In genomic region chr22:27613099-27614089, GRCh38 we compare ENCODE assay signal across 22 cellular contexts.
DNase-seq lines count a peak whose midpoint lies in the region; ATAC-seq and TF ChIP-seq lines count a peak whose summit lies in the region.
"Had no signal": no experiment of that assay in that cellular context is flagged by ENCODE, and none has a peak within 500 bp of the region (broad histone marks: within the 10 kb centered on the region; RNA-seq: fewer than 3 reads in every experiment).

No MANE protein-coding gene starts in this region.

- CTCF ChIA-PET in WTC11 (lab: Charles Lee): interaction anchor here (0.6 to 1.5 kb wide), 2 partner anchors 38 to 69 kb away, joined by 3 to 4 read pairs; no protein-coding TSS in a partner anchor

- TF ChIP-seq EP300 in stomach (IDR thresholded peaks at IDR 0.05): no peak

- H3K4me1 ChIP-seq in stomach: peaks cover 6 to 12% (median 8%) of the 10 kb centered on the region in 4 donors

- H3K4me3 ChIP-seq in stomach: peak overlapping the region in 3 of 4 donors; percentile 35 to 39 (median 36)

- ATAC-seq in WTC11 (no peak), Right ventricle myocardium inferior (no peak)
- ATAC-seq: natural killer cell treated with Interleukin-12 subunit alpha and Interleukin-12 subunit beta and Interleukin-15 and Interleukin-18, amount 100 ng/mL, for 72 hours had no signal

- no peak for TF ChIP-seq POLR2A in stomach (IDR thresholded peaks at IDR 0.05)

- no peak overlapping the region for H3K27ac Mint-ChIP-seq in WTC11
- H3K27ac Mint-ChIP-seq: CD4-positive, alpha-beta memory T cell; dendritic cell treated with granulocyte-macrophage colony-stimulating factor and Interleukin-4, amounts not matched to agents 40 ng/mL and 50 ng/mL, for 4 days; natural killer cell treated with Interleukin-12 subunit alpha and Interleukin-12 subunit beta and Interleukin-15 and Interleukin-18, amount 100 ng/mL, for 72 hours; T-helper 1 cell treated with Interleukin-12 subunit alpha and Interleukin-12 subunit beta and Interleukin-4 antibody, amounts not matched to agents 30 μg/mL and 1 μg/mL, for 36 hours had no signal

- intact Hi-C loops in stomach (cut with DNase I; ENCODE audit: low total_unique reads) (no loop called here), Right ventricle myocardium inferior (cut with DNase I) (no loop called here)

- H3K9me3 Mint-ChIP-seq in WTC11: no peaks in the 10 kb centered on the region
- H3K9me3 Mint-ChIP-seq: dendritic cell treated with granulocyte-macrophage colony-stimulating factor and Interleukin-4, amounts not matched to agents 40 ng/mL and 50 ng/mL, for 4 days; natural killer cell treated with Interleukin-12 subunit alpha and Interleukin-12 subunit beta and Interleukin-15 and Interleukin-18, amount 100 ng/mL, for 72 hours; T-helper 1 cell treated with Interleukin-12 subunit alpha and Interleukin-12 subunit beta and Interleukin-4 antibody, amounts not matched to agents 30 μg/mL and 1 μg/mL, for 36 hours had no signal

- peak; percentile 20 for DNase-seq in Daoy (ENCODE audit: low read depth)
- no peak for DNase-seq in WTC11 (ENCODE audit: low spot score)
- peak; percentile 64 for DNase-seq in left kidney (ENCODE audit: low read depth, low spot score)
- no peak for DNase-seq in stomach
- DNase-seq in NCI-H146 treated with DMSO at 0.1 percent for 48 hours (lab: John Stamatoyannopoulos, UW; ENCODE audit: unreplicated experiment): no peak
- no peak for DNase-seq in NCI-H1436 treated with DMSO at 0.1 percent for 48 hours (lab: John Stamatoyannopoulos, UW)
- DNase-seq in glomerular visceral epithelial cell (ENCODE audit: extremely low spot score): no peak
- DNase-seq in Right ventricle myocardium inferior (ENCODE audit: missing footprints): no peak
- DNase-seq: activated CD4-positive, alpha-beta T cell treated with anti-CD3 and anti-CD28 coated beads, Interleukin-2, amount 50 U/mL, for 1 hour; activated gamma-delta T cell; CD4-positive, alpha-beta memory T cell; DMS53; kidney glomerular epithelial cell; NCI-H187 treated with DMSO at 0.1 percent for 48 hours; NCI-H2227 treated with DMSO at 0.1 percent for 48 hours; NCI-H774; SIG-M5; stimulated activated CD4-positive, alpha-beta T cell treated with anti-CD3 and anti-CD28 coated beads, Interleukin-12 subunit alpha, Interleukin-12 subunit beta, amount 100 ng/mL, for 4 hours had no signal

- H3K27me3 ChIP-seq in stomach: peaks cover 0 to 37% (median 16%) of the 10 kb centered on the region in 3 donors

- no peaks in the 10 kb centered on the region for H3K9me3 ChIP-seq in stomach

- 66 to 72% (median 70%) methylated on average over 21 of the region's 21 CpGs for WGBS in stomach, 5 donors

- peaks cover 43% of the 10 kb centered on the region for H3K4me1 Mint-ChIP-seq in WTC11
- H3K4me1 Mint-ChIP-seq: CD4-positive, alpha-beta memory T cell had no signal

- H3K27ac ChIP-seq in stomach: no peak overlapping the region
- H3K27ac ChIP-seq: epithelial cell of prostate had no signal

- peak overlapping the region; percentile 53 for H3K4me3 Mint-ChIP-seq in WTC11
- H3K4me3 Mint-ChIP-seq: CD4-positive, alpha-beta memory T cell; dendritic cell treated with granulocyte-macrophage colony-stimulating factor and Interleukin-4, amounts not matched to agents 40 ng/mL and 50 ng/mL, for 4 days; natural killer cell treated with Interleukin-12 subunit alpha and Interleukin-12 subunit beta and Interleukin-15 and Interleukin-18, amount 100 ng/mL, for 72 hours; T-helper 1 cell treated with Interleukin-12 subunit alpha and Interleukin-12 subunit beta and Interleukin-4 antibody, amounts not matched to agents 30 μg/mL and 1 μg/mL, for 36 hours had no signal

- peaks cover 30% of the 10 kb centered on the region for H3K27me3 Mint-ChIP-seq in WTC11 (ENCODE audit: low read depth)

- POLR2A ChIA-PET in WTC11 (lab: Charles Lee): no interaction called here

- no peaks in the 10 kb centered on the region for H3K36me3 Mint-ChIP-seq in WTC11
- H3K36me3 Mint-ChIP-seq: CD4-positive, alpha-beta memory T cell; natural killer cell treated with Interleukin-12 subunit alpha and Interleukin-12 subunit beta and Interleukin-15 and Interleukin-18, amount 100 ng/mL, for 72 hours had no signal

- no peak for TF ChIP-seq CTCF in WTC11 (IDR thresholded peaks at IDR 0.05)
- no peak for TF ChIP-seq CTCF in stomach (IDR thresholded peaks at IDR 0.05)

- no peaks in the 10 kb centered on the region for H3K36me3 ChIP-seq in stomach

TF ChIP-seq in WTC11, 78 proteins besides CTCF, POLR2A, EP300 and RAD21:
- TF ChIP-seq GTF2I (CRISPR knock-in tag; conservative IDR thresholded peaks at IDR 0.05) (peak; percentile 78; the same call in 1 of the 2 replicates), ESRRA (CRISPR knock-in tag; IDR thresholded peaks at IDR 0.05; ENCODE audit: borderline replicate concordance) (no peak), ATF6 (CRISPR knock-in tag; IDR thresholded peaks at IDR 0.05) (no peak)

Comparison
In these comparisons a context has a peak if more than half of its experiments do, and no peak if none do; other contexts are left out.
1. DNase-seq: peak in Daoy (single experiment) and left kidney (single experiment); none in WTC11 (single experiment), stomach (single experiment), NCI-H146 treated with DMSO at 0.1 percent for 48 hours (single experiment), NCI-H1436 treated with DMSO at 0.1 percent for 48 hours (single experiment), glomerular visceral epithelial cell (single experiment) and Right ventricle myocardium inferior (single experiment).